Comparison of ENCODE assay signal across 1 cellular context in genomic region chr1:52556641-52557360, GRCh38.
TF ChIP-seq lines count a peak whose summit lies in the region.

No MANE protein-coding gene starts in this region.

TF ChIP-seq in A549, 52 proteins besides CTCF, POLR2A, EP300 and RAD21 (continued from another document):
- TF ChIP-seq HOXB5 (CRISPR knock-in tag; IDR thresholded peaks at IDR 0.05), result no peak
